In genomic region chr10:3852147-3852904, GRCh38 we compare ENCODE assay signal across 8 cellular contexts.
DNase-seq lines count a peak whose midpoint lies in the region; ATAC-seq, FAIRE-seq and TF ChIP-seq lines count a peak whose summit lies in the region.

No MANE protein-coding gene starts in this region.

- in situ Hi-C loops in Caki2 (cut with HindIII; ENCODE audit: low pct_unique_long_range_greater_than_20kb, low sequenced_read_pairs): no loop called here

- peak overlapping the region; percentile 47 for H3K27ac ChIP-seq in layer of hippocampus (ENCODE audit: low read depth, low read length)

- peak overlapping the region; percentile 23 for H3K4me3 Mint-ChIP-seq in T-helper 1 cell treated with Interleukin-12 subunit alpha and Interleukin-12 subunit beta and Interleukin-4 antibody, amounts not matched to agents 30 μg/mL and 1 μg/mL, for 36 hours

- H3K27me3 ChIP-seq in bronchial epithelial cell (ENCODE audit: control insufficient read depth, insufficient read depth, low read length): no peaks in the 10 kb centered on the region
- no peaks in the 10 kb centered on the region for H3K27me3 ChIP-seq in layer of hippocampus (ENCODE audit: control insufficient read depth, insufficient read depth, low read length)

- H3K9me3 Mint-ChIP-seq in T-helper 1 cell treated with Interleukin-12 subunit alpha and Interleukin-12 subunit beta and Interleukin-4 antibody, amounts not matched to agents 30 μg/mL and 1 μg/mL, for 36 hours: no peaks in the 10 kb centered on the region

- peak overlapping the region; percentile 90 for H3K27ac Mint-ChIP-seq in T-helper 1 cell treated with Interleukin-12 subunit alpha and Interleukin-12 subunit beta and Interleukin-4 antibody, amounts not matched to agents 30 μg/mL and 1 μg/mL, for 36 hours

- peak; percentile 80 for ATAC-seq in GM21381 (IDR thresholded peaks at IDR 0.05; ENCODE audit: unreplicated experiment)

- H3K36me3 ChIP-seq in bronchial epithelial cell (ENCODE audit: control insufficient read depth, insufficient read depth, low read length): no peaks in the 10 kb centered on the region

- FAIRE-seq in bronchial epithelial cell (lab: Jason Lieb, UNC): peak; percentile 97

- peaks cover 30% of the 10 kb centered on the region for H3K4me1 Mint-ChIP-seq in T-helper 1 cell treated with Interleukin-12 subunit alpha and Interleukin-12 subunit beta and Interleukin-4 antibody, amounts not matched to agents 30 μg/mL and 1 μg/mL, for 36 hours (ENCODE audit: low read depth)

- DNase-seq in Caki2 (ENCODE audit: low read depth) (peak; percentile 99), HPDE6-E6E7 (ENCODE audit: extremely low spot score) (peak; percentile 47), bronchial epithelial cell (ENCODE audit: low read depth) (peak; percentile 100), DMS114 treated with DMSO at 0.1 percent for 48 hours (lab: John Stamatoyannopoulos, UW; ENCODE audit: unreplicated experiment) (no peak)
- DNase-seq in stimulated activated CD4-positive, alpha-beta T cell treated with anti-CD3 and anti-CD28 coated beads, Interleukin-4, amount 100 ng/mL, for 24 hours: peak; percentile 80

- no peak for TF ChIP-seq CTCF in bronchial epithelial cell (IDR thresholded peaks at IDR 0.05; ENCODE audit: insufficient read depth, low read length, severe bottlenecking)

- H3K36me3 Mint-ChIP-seq in T-helper 1 cell treated with Interleukin-12 subunit alpha and Interleukin-12 subunit beta and Interleukin-4 antibody, amounts not matched to agents 30 μg/mL and 1 μg/mL, for 36 hours (ENCODE audit: low read depth): peaks cover 3% of the 10 kb centered on the region

- no peak overlapping the region for H3K4me3 ChIP-seq in bronchial epithelial cell (ENCODE audit: low read depth, low read length)

- H3K27me3 Mint-ChIP-seq in T-helper 1 cell treated with Interleukin-12 subunit alpha and Interleukin-12 subunit beta and Interleukin-4 antibody, amounts not matched to agents 30 μg/mL and 1 μg/mL, for 36 hours (ENCODE audit: low read depth): no peaks in the 10 kb centered on the region
